14 cellular contexts compared by ENCODE assay signal in the genomic region with DNA sequence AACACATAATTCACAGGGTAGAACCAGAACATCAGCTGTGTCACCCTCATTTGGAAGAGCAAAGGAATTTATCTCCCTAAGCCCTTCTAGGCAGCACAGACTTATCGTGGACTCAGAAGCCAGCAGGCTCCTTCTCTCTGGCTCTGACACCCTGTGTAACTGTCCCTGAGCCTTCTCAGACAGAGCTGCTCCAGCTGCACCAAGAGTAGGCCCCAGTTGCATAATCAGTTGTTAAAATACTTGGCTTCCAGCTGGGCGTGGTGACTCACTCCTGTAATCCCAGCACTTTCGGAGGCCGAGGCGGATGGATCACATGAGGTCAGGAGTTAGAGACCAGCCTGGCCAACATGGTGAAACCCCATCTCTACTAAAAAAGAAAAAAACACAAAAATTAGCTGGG. TPM values are rescaled to one million over a fixed set of nuclear protein-coding genes. Genes with fewer than 3 reads are reported as not detected.
A peak's percentile ranks its signal among the peaks of the same experiment; 100 is the strongest.
DNase-seq lines count a peak whose midpoint lies in the region; ATAC-seq and TF ChIP-seq lines count a peak whose summit lies in the region.
"Had no signal": no experiment of that assay in that cellular context is flagged by ENCODE, and none has a peak within 500 bp of the region (broad histone marks: within the 10 kb centered on the region; RNA-seq: fewer than 3 reads in every experiment).

No MANE protein-coding gene starts in this region.

- ATAC-seq in right lobe of liver (peak in 3 of 4 donors; percentile 41 to 92 (median 72)), HG02763 (IDR thresholded peaks at IDR 0.05; ENCODE audit: unreplicated experiment) (no peak)
- ATAC-seq: WTC11 had no signal

- no peak for TF ChIP-seq EP300 in Ishikawa (IDR thresholded peaks at IDR 0.05; ENCODE audit: borderline replicate concordance)

- no peak overlapping the region for H3K27ac Mint-ChIP-seq in activated naive CD8-positive, alpha-beta T cell treated with anti-CD3 and anti-CD28 coated beads for 36 hours
- H3K27ac Mint-ChIP-seq: WTC11 had no signal

- H3K36me3 Mint-ChIP-seq in activated naive CD8-positive, alpha-beta T cell treated with anti-CD3 and anti-CD28 coated beads for 36 hours = peaks cover 39% of the 10 kb centered on the region

- intact Hi-C loops in colonic mucosa (cut with DNase I) = no loop called here
- intact Hi-C loops in right lobe of liver (cut with DNase I) = no loop called here

- H3K27me3 Mint-ChIP-seq in activated naive CD8-positive, alpha-beta T cell treated with anti-CD3 and anti-CD28 coated beads for 36 hours = no peaks in the 10 kb centered on the region

- H3K27me3 ChIP-seq in colonic mucosa (no peaks in the 10 kb centered on the region), right lobe of liver (no peaks in the 10 kb centered on the region)
- H3K27me3 ChIP-seq: stomach had no signal

- H3K9me3 Mint-ChIP-seq in activated naive CD8-positive, alpha-beta T cell treated with anti-CD3 and anti-CD28 coated beads for 36 hours = peaks cover 4% of the 10 kb centered on the region

- H3K9me3 ChIP-seq in colonic mucosa (no peaks in the 10 kb centered on the region), right lobe of liver (no peaks in the 10 kb centered on the region)
- H3K9me3 ChIP-seq: stomach had no signal

- TF ChIP-seq CTCF in colonic mucosa (IDR thresholded peaks at IDR 0.05) (no peak), right lobe of liver (IDR thresholded peaks at IDR 0.05) (no peak)

- peak; percentile 62 for DNase-seq in AG08395 (ENCODE audit: low spot score)
- peak; percentile 40 for DNase-seq in colonic mucosa
- peak in 1 of 3 donors; percentile 37 for DNase-seq in right lobe of liver
- DNase-seq in substantia nigra (lab: John Stamatoyannopoulos, UW) = no peak
- no peak for DNase-seq in activated naive CD8-positive, alpha-beta T cell treated with anti-CD3 and anti-CD28 coated beads for 36 hours
- DNase-seq in iPS-NIHi11 (ENCODE audit: low spot score) = no peak
- DNase-seq: NCI-H2227 treated with DMSO at 0.1 percent for 48 hours; stimulated activated CD4-positive, alpha-beta T cell treated with anti-CD3 and anti-CD28 coated beads, Interleukin-4, amount 100 ng/mL, for 24 hours; stomach had no signal

- H3K27ac ChIP-seq in colonic mucosa (no peak overlapping the region), right lobe of liver (no peak overlapping the region), substantia nigra (ENCODE audit: low read depth, low read length, poor library complexity, severe bottlenecking) (no peak overlapping the region)
- H3K27ac ChIP-seq: parathyroid adenoma, stomach had no signal

- H3K4me1 ChIP-seq in colonic mucosa (no peaks in the 10 kb centered on the region), right lobe of liver (no peaks in the 10 kb centered on the region)
- H3K4me1 ChIP-seq: parathyroid adenoma, stomach had no signal

- no peaks in the 10 kb centered on the region for H3K4me1 Mint-ChIP-seq in activated naive CD8-positive, alpha-beta T cell treated with anti-CD3 and anti-CD28 coated beads for 36 hours
- H3K4me1 Mint-ChIP-seq: WTC11 had no signal

- TF ChIP-seq POLR2A in right lobe of liver (IDR thresholded peaks at IDR 0.05) = no peak

- no peaks in the 10 kb centered on the region for H3K36me3 ChIP-seq in colonic mucosa
- peaks cover 0 to 63% (median 30%) of the 10 kb centered on the region in 4 donors for H3K36me3 ChIP-seq in right lobe of liver

- TF ChIP-seq RAD21 in Ishikawa (IDR thresholded peaks at IDR 0.05; ENCODE audit: low read depth) = no peak

- WGBS in right lobe of liver (ENCODE audit: insufficient coverage, low coverage, low lambda C conversion rate, missing lambda C conversion rate) = 57% methylated on average over 4 of the region's 5 CpGs

- no peak overlapping the region for H3K9ac ChIP-seq in colonic mucosa (ENCODE audit: low read depth in 2 of 2, low read length in 2 of 2)
- H3K9ac ChIP-seq: parathyroid adenoma had no signal

- no peak overlapping the region for H3K4me3 Mint-ChIP-seq in activated naive CD8-positive, alpha-beta T cell treated with anti-CD3 and anti-CD28 coated beads for 36 hours
- H3K4me3 Mint-ChIP-seq: WTC11 had no signal

- no peak overlapping the region for H3K4me3 ChIP-seq in colonic mucosa
- H3K4me3 ChIP-seq in right lobe of liver = no peak overlapping the region
- H3K4me3 ChIP-seq: lung, stomach had no signal

TF ChIP-seq in Ishikawa, 13 proteins besides CTCF, POLR2A, EP300 and RAD21:
- no peak for TF ChIP-seq TAF1 (IDR thresholded peaks at IDR 0.05; ENCODE audit: low read depth)
- TF ChIP-seq CEBPB (IDR thresholded peaks at IDR 0.05) = peak; percentile 42; the same call in 1 of the 2 replicates
- TF ChIP-seq, protein P1, sequence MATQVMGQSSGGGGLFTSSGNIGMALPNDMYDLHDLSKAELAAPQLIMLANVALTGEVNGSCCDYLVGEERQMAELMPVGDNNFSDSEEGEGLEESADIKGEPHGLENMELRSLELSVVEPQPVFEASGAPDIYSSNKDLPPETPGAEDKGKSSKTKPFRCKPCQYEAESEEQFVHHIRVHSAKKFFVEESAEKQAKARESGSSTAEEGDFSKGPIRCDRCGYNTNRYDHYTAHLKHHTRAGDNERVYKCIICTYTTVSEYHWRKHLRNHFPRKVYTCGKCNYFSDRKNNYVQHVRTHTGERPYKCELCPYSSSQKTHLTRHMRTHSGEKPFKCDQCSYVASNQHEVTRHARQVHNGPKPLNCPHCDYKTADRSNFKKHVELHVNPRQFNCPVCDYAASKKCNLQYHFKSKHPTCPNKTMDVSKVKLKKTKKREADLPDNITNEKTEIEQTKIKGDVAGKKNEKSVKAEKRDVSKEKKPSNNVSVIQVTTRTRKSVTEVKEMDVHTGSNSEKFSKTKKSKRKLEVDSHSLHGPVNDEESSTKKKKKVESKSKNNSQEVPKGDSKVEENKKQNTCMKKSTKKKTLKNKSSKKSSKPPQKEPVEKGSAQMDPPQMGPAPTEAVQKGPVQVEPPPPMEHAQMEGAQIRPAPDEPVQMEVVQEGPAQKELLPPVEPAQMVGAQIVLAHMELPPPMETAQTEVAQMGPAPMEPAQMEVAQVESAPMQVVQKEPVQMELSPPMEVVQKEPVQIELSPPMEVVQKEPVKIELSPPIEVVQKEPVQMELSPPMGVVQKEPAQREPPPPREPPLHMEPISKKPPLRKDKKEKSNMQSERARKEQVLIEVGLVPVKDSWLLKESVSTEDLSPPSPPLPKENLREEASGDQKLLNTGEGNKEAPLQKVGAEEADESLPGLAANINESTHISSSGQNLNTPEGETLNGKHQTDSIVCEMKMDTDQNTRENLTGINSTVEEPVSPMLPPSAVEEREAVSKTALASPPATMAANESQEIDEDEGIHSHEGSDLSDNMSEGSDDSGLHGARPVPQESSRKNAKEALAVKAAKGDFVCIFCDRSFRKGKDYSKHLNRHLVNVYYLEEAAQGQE (IDR thresholded peaks at IDR 0.05; ENCODE audit: low read depth) = no peak
- TF ChIP-seq FOXM1 (IDR thresholded peaks at IDR 0.05; ENCODE audit: borderline replicate concordance, low read depth) = no peak

RNA-seq across cellular contexts. Expression of a gene that starts 49.4 kb away (rescaled TPM):
- total RNA-seq in colonic mucosa = 1 to 10 TPM; 5.4 to 6.4 TPM
- 1 to 10 TPM; 2.0 to 5.9 (median 4.4) TPM for total RNA-seq in right lobe of liver
- 1 to 10 TPM; 4.3 to 5.1 TPM for total RNA-seq in activated naive CD8-positive, alpha-beta T cell treated with anti-CD3 and anti-CD28 coated beads for 36 hours

RNA-seq across cellular contexts. Expression of a gene that starts 57.7 kb away (rescaled TPM):
- 10 to 100 TPM; 13.4 to 17.4 TPM for total RNA-seq in colonic mucosa
- total RNA-seq in right lobe of liver = 10 to 100 TPM; 26.2 to 48.3 (median 36.6) TPM
- total RNA-seq in activated naive CD8-positive, alpha-beta T cell treated with anti-CD3 and anti-CD28 coated beads for 36 hours = 1 to 10 TPM; 6.0 to 6.9 TPM

Comparison
In these comparisons a context has a peak if more than half of its experiments do, and no peak if none do; other contexts are left out.
1. DNase-seq: peak in AG08395 (single experiment) and colonic mucosa (single experiment); none in substantia nigra (0 of 49), activated naive CD8-positive, alpha-beta T cell treated with anti-CD3 and anti-CD28 coated beads for 36 hours (single experiment) and iPS-NIHi11 (single experiment).